ENCODE assay signal across 28 cellular contexts in the genomic region with DNA sequence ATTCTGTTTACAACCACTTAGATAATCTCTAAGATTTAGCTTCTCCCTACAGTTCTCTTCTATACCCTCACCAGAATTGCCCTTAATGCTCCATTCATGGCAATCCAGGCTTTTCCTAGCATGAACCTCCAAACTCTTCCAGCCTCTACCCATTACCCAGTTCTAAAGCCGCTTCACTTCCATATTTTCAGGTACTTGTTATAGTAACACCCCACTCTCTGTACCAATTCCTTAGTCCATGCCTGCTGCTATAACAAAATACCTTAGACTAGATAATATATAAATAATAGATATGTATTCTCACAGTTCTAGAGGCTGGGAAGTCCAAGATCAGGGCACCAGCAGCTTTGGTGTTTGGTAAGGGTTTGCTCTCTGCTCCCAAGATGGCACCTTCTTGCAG. TPM values are rescaled to one million over a fixed set of nuclear protein-coding genes. Genes with fewer than 3 reads are reported as not detected.
"Had no signal": no experiment of that assay in that cellular context is flagged by ENCODE, and none has a peak within 500 bp of the region (broad histone marks: within the 10 kb centered on the region; RNA-seq: fewer than 3 reads in every experiment).

No MANE protein-coding gene starts in this region.

- H3K36me3 ChIP-seq: colonic mucosa, esophagus squamous epithelium, gastrocnemius medialis, gastroesophageal sphincter, heart left ventricle, heart right ventricle had no signal

- H3K4me1 ChIP-seq: colonic mucosa, esophagus squamous epithelium, foreskin keratinocyte, gastrocnemius medialis, gastroesophageal sphincter, heart left ventricle, heart right ventricle had no signal

- H3K79me2 ChIP-seq: hepatocyte had no signal

- H3K9me3 ChIP-seq: colonic mucosa, gastrocnemius medialis had no signal

- H2AFZ ChIP-seq: hepatocyte had no signal

- ATAC-seq: effector memory CD8-positive, alpha-beta T cell; esophagus mucosa; foreskin keratinocyte; gastrocnemius medialis; gastroesophageal sphincter; heart left ventricle; heart right ventricle had no signal

- H3K4me3 ChIP-seq: colonic mucosa, coronary artery, dorsolateral prefrontal cortex, esophagus squamous epithelium, gastrocnemius medialis, gastroesophageal sphincter, heart left ventricle, heart right ventricle, hepatocyte had no signal

- H3K27me3 ChIP-seq: colonic mucosa, dorsolateral prefrontal cortex, esophagus squamous epithelium, gastrocnemius medialis, gastroesophageal sphincter, heart left ventricle, heart right ventricle, hepatocyte had no signal

- FAIRE-seq: colon, endometrium, endothelial cell of umbilical vein, frontal cortex had no signal

- H3K27ac ChIP-seq: colonic mucosa, coronary artery, dorsolateral prefrontal cortex, epithelial cell of prostate, esophagus squamous epithelium, foreskin keratinocyte, gastrocnemius medialis, gastroesophageal sphincter, heart left ventricle, heart right ventricle, hepatocyte had no signal

- DNase-seq: colonic mucosa; cortex of kidney; dermis blood vessel endothelial cell; dorsolateral prefrontal cortex; effector CD4-positive, alpha-beta T cell; effector CD8-positive, alpha-beta T cell; effector memory CD4-positive, alpha-beta T cell; effector memory CD8-positive, alpha-beta T cell; endodermal cell; esophagus squamous epithelium; foreskin fibroblast; foreskin keratinocyte; foreskin melanocyte; gastrocnemius medialis; glutamatergic neuron; head of caudate nucleus; heart left ventricle; heart right ventricle had no signal

- H3K4me2 ChIP-seq: hepatocyte had no signal

RNA-seq across cellular contexts. Expression of gene TRERF1, which starts 16.5 kb away (rescaled TPM):
- total RNA-seq: dermis microvascular lymphatic vessel endothelial cell had no signal
